11 cellular contexts compared by ENCODE assay signal in genomic region chr3:32951410-32951811, GRCh38. TPM values are rescaled to one million over a fixed set of nuclear protein-coding genes. Genes with fewer than 3 reads are reported as not detected.
A peak's percentile ranks its signal among the peaks of the same experiment; 100 is the strongest.
DNase-seq lines count a peak whose midpoint lies in the region; ATAC-seq, FAIRE-seq and TF ChIP-seq lines count a peak whose summit lies in the region.
"Had no signal": no experiment of that assay in that cellular context is flagged by ENCODE, and none has a peak within 500 bp of the region (broad histone marks: within the 10 kb centered on the region; RNA-seq: fewer than 3 reads in every experiment).

Gene CCR4 (plus strand): TSS chr3:32951644. CDS start chr3:32953423, 1,779 bp downstream.

- peak within 1 kb of the TSS; percentile 97 for H3K27ac Mint-ChIP-seq in activated T-cell treated with anti-CD3 and anti-CD28 coated beads, Interleukin-2, amount 50 U/mL, for 72 hours
- peak within 1 kb of the TSS in 8 of 9 donors; percentile 18 to 93 (median 76) for H3K27ac Mint-ChIP-seq in naive thymus-derived CD4-positive, alpha-beta T cell

- peaks cover 23% of the 10 kb centered on the region in 2 donors for H3K36me3 Mint-ChIP-seq in activated T-cell treated with anti-CD3 and anti-CD28 coated beads, Interleukin-2, amount 50 U/mL, for 72 hours (ENCODE audit: insufficient read depth in 2 of 2)
- H3K36me3 Mint-ChIP-seq in naive thymus-derived CD4-positive, alpha-beta T cell: peaks cover 0 to 14% (median 0%) of the 10 kb centered on the region in 5 donors

- no peaks in the 10 kb centered on the region for H3K79me2 ChIP-seq in HepG2 (ENCODE audit: insufficient read depth, low read length)

- TF ChIP-seq POLR2A in right lobe of liver (IDR thresholded peaks at IDR 0.05) (no peak), HepG2 (IDR thresholded peaks at IDR 0.05; ENCODE audit: insufficient read depth in 1 of 2, low read depth in 2 of 2, low read length in 2 of 2) (no peak)

- TF ChIP-seq CTCF in right lobe of liver (IDR thresholded peaks at IDR 0.05) (no peak), HepG2 (CRISPR knock-in tag; IDR thresholded peaks at IDR 0.05) (no peak)

- no peak for TF ChIP-seq RAD21 in HepG2 (CRISPR knock-in tag; IDR thresholded peaks at IDR 0.05)

- H3K27me3 ChIP-seq in right lobe of liver (no peaks in the 10 kb centered on the region), HepG2 (ENCODE audit: control insufficient read depth in 1 of 2, insufficient read depth in 2 of 2, low read length in 2 of 2) (no peaks in the 10 kb centered on the region)
- H3K27me3 ChIP-seq in naive thymus-derived CD4-positive, alpha-beta T cell (ENCODE audit: control insufficient read depth in 2 of 2, insufficient read depth in 2 of 2, low read length in 2 of 2): no peaks in the 10 kb centered on the region

- H3K4me1 ChIP-seq in right lobe of liver (no peaks in the 10 kb centered on the region), HepG2 (ENCODE audit: insufficient read depth, low read length) (peaks cover 14% of the 10 kb centered on the region; the same call in 1 of the 2 replicates)
- peaks cover 13 to 17% of the 10 kb centered on the region in 2 donors for H3K4me1 ChIP-seq in naive thymus-derived CD4-positive, alpha-beta T cell (ENCODE audit: control insufficient read depth in 2 of 2, insufficient read depth in 2 of 2, low read length in 2 of 2)

- no peak within 1 kb of the TSS for H2AFZ ChIP-seq in HepG2 (ENCODE audit: low read length)

- in situ Hi-C loops in HepG2 (cut with HindIII; ENCODE audit: extremely low pct_ligation_motif_present, low pct_unique_long_range_greater_than_20kb): loop anchor here (5.0 to 25.0 kb wide), 2 partner anchors 131 to 411 kb away; no protein-coding TSS in a partner anchor

- H3K9ac ChIP-seq in HepG2 (ENCODE audit: insufficient read depth, low read depth, low read length): no peak within 1 kb of the TSS

- CTCF ChIA-PET in HepG2 (lab: Yijun Ruan, JAX; ENCODE audit: low intra/inter-chr PET ratio, low total read pairs): no interaction called here
- CTCF ChIA-PET in naive thymus-derived CD4-positive, alpha-beta T cell (lab: Charles Lee): interaction anchor here (0.6 to 6.8 kb wide), 6 partner anchors 68 to 491 kb away, joined by 3 to 141 read pairs (median 4); no protein-coding TSS in a partner anchor

- intact Hi-C loops in right lobe of liver (cut with DNase I): loop anchor here (10.0 kb wide), 1 partner anchor 123 kb away; no protein-coding TSS in a partner anchor
- intact Hi-C loops in HepG2 (cut with micrococcal nuclease; ENCODE audit: unreplicated experiment): no loop called here
- intact Hi-C loops in naive thymus-derived CD4-positive, alpha-beta T cell (cut with micrococcal nuclease): loop anchor here (1.0 to 5.0 kb wide), 5 partner anchors 10 to 114 kb away; no protein-coding TSS in a partner anchor
- intact Hi-C loops in head of caudate nucleus (cut with DNase I): no loop called here

- POLR2A ChIA-PET in HepG2 (lab: Yijun Ruan, JAX): no interaction called here
- POLR2A ChIA-PET in naive thymus-derived CD4-positive, alpha-beta T cell (lab: Charles Lee): no interaction called here

- H3K9me3 ChIP-seq in right lobe of liver (no peaks in the 10 kb centered on the region), HepG2 (ENCODE audit: low read length) (no peaks in the 10 kb centered on the region)
- H3K9me3 ChIP-seq in naive thymus-derived CD4-positive, alpha-beta T cell (ENCODE audit: control insufficient read depth in 2 of 3, low read length in 3 of 3): no peaks in the 10 kb centered on the region

- no peak for FAIRE-seq in HepG2 (lab: Jason Lieb, UNC)
- FAIRE-seq: A204.1 had no signal

- TF ChIP-seq EP300 in HepG2 (IDR thresholded peaks at IDR 0.05; ENCODE audit: low read depth in 2 of 2, low read length in 2 of 2) (no peak), HepG2 (CRISPR knock-in tag; IDR thresholded peaks at IDR 0.05; ENCODE audit: borderline replicate concordance) (no peak)

- no TSS peak for BruUV-seq in HepG2 (replicated peaks; lab: Mats Ljungman, UMichigan)

- DNase-seq in right lobe of liver: no peak
- DNase-seq in HepG2 (ENCODE audit: low spot score): no peak
- peak; percentile 62 to 63 for DNase-seq in activated T-cell treated with anti-CD3 and anti-CD28 coated beads, Interleukin-2, amount 50 U/mL, for 72 hours
- DNase-seq in naive thymus-derived CD4-positive, alpha-beta T cell: peak; percentile 11 to 61 (median 44)
- no peak for DNase-seq in NCI-H345 (lab: John Stamatoyannopoulos, UW)
- no peak for DNase-seq in hepatic stellate cell (ENCODE audit: low spot score)
- no peak for DNase-seq in NCI-H1436 treated with DMSO at 0.1 percent for 48 hours (lab: John Stamatoyannopoulos, UW)
- DNase-seq in head of caudate nucleus: no peak
- DNase-seq: H7 had no signal

- peak within 1 kb of the TSS; percentile 79 to 96 for H3K4me3 Mint-ChIP-seq in activated T-cell treated with anti-CD3 and anti-CD28 coated beads, Interleukin-2, amount 50 U/mL, for 72 hours
- H3K4me3 Mint-ChIP-seq in naive thymus-derived CD4-positive, alpha-beta T cell: peak within 1 kb of the TSS; percentile 19 to 84 (median 65)

- 45% methylated on average over 9 of the region's 9 CpGs for WGBS in right lobe of liver (ENCODE audit: insufficient coverage, low coverage, low lambda C conversion rate, missing lambda C conversion rate)
- 59% methylated on average over 8 of the region's 9 CpGs for WGBS in HepG2 (ENCODE audit: low lambda C conversion rate)

- peaks cover 76% of the 10 kb centered on the region for H3K4me1 Mint-ChIP-seq in activated T-cell treated with anti-CD3 and anti-CD28 coated beads, Interleukin-2, amount 50 U/mL, for 72 hours (ENCODE audit: low read depth)
- peaks cover 8 to 62% (median 34%) of the 10 kb centered on the region in 7 donors for H3K4me1 Mint-ChIP-seq in naive thymus-derived CD4-positive, alpha-beta T cell

- H3K27ac ChIP-seq in right lobe of liver (no peak within 1 kb of the TSS), HepG2 (ENCODE audit: extremely low read length, insufficient read depth, low read length) (no peak within 1 kb of the TSS)
- H3K27ac ChIP-seq in naive thymus-derived CD4-positive, alpha-beta T cell (ENCODE audit: low read depth, low read length): peak within 1 kb of the TSS; percentile 16

- peaks cover 5% of the 10 kb centered on the region for H3K27me3 Mint-ChIP-seq in activated T-cell treated with anti-CD3 and anti-CD28 coated beads, Interleukin-2, amount 50 U/mL, for 72 hours (ENCODE audit: low read depth)
- H3K27me3 Mint-ChIP-seq in naive thymus-derived CD4-positive, alpha-beta T cell: no peaks in the 10 kb centered on the region

- H3K9me3 Mint-ChIP-seq in activated T-cell treated with anti-CD3 and anti-CD28 coated beads, Interleukin-2, amount 50 U/mL, for 72 hours: no peaks in the 10 kb centered on the region
- no peaks in the 10 kb centered on the region for H3K9me3 Mint-ChIP-seq in naive thymus-derived CD4-positive, alpha-beta T cell

- H3K4me2 ChIP-seq in HepG2 (ENCODE audit: low read depth, low read length): no peak within 1 kb of the TSS

- no peak within 1 kb of the TSS for H3K4me3 ChIP-seq in right lobe of liver
- no peak within 1 kb of the TSS for H3K4me3 ChIP-seq in HepG2 (replicated peaks in 1 of 3; ENCODE audit: insufficient read depth in 1 of 3, low read depth in 2 of 3, low read length in 3 of 3)
- H3K4me3 ChIP-seq in naive thymus-derived CD4-positive, alpha-beta T cell (ENCODE audit: low read length): peak within 1 kb of the TSS; percentile 51

- H3K36me3 ChIP-seq in right lobe of liver: no peaks in the 10 kb centered on the region
- H3K36me3 ChIP-seq in HepG2 (replicated peaks in 1 of 2; ENCODE audit: control insufficient read depth in 1 of 2, insufficient read depth in 2 of 2, low read length in 2 of 2): no peaks in the 10 kb centered on the region
- no peaks in the 10 kb centered on the region for H3K36me3 ChIP-seq in naive thymus-derived CD4-positive, alpha-beta T cell (ENCODE audit: control insufficient read depth in 2 of 3, insufficient read depth in 3 of 3, low read length in 3 of 3)

- H4K20me1 ChIP-seq in HepG2 (ENCODE audit: insufficient read depth, low read length): no peaks in the 10 kb centered on the region

- ATAC-seq in right lobe of liver (peak; percentile 28 to 59 (median 34)), HepG2 (no peak)
- peak; percentile 71 to 78 for ATAC-seq in activated T-cell treated with anti-CD3 and anti-CD28 coated beads, Interleukin-2, amount 50 U/mL, for 72 hours (replicated peaks in 1 of 2)
- peak; percentile 74 for ATAC-seq in naive thymus-derived CD4-positive, alpha-beta T cell

TF ChIP-seq in HepG2, 621 proteins besides CTCF, POLR2A, EP300 and RAD21 (continues in another document):
- TF ChIP-seq FOXA1 (IDR thresholded peaks at IDR 0.05) (no peak), FOXA1 (CRISPR knock-in tag; IDR thresholded peaks at IDR 0.05) (no peak), SMAD9 (CRISPR knock-in tag; IDR thresholded peaks at IDR 0.05) (no peak)

RNA-seq across cellular contexts. Expression of gene CCR4, which starts in this region (rescaled TPM):
- under 1 TPM; 0.06 to 0.23 (median 0.11) TPM for total RNA-seq in right lobe of liver
- 0.04 and 0.06 TPM in 2 replicates for total RNA-seq in HepG2 (2016; rRNA removed; fragmentation: Illumina TruSeq; extraction: Trizol)
- total RNA-seq in HepG2 (2016; cell fraction: cytosol; rRNA removed; fragmentation: Illumina TruSeq; extraction: Trizol; ENCODE audit: low read depth): not detected in 2 replicates
- 0.06 and 0.11 TPM in 2 replicates for total RNA-seq in HepG2 (2016; cell fraction: insoluble cytoplasmic fraction; rRNA removed; fragmentation: Illumina TruSeq; extraction: Trizol)
- total RNA-seq in HepG2 (2016; cell fraction: membrane; rRNA removed; fragmentation: Illumina TruSeq; extraction: Trizol): not detected in 2 replicates
- total RNA-seq in HepG2 (2016; cell fraction: nucleus; rRNA removed; fragmentation: Illumina TruSeq; extraction: Trizol): 0.16 TPM in 1 of 2 replicates, not detected in the other
- 0.05 TPM in 2 replicates for polyA plus RNA-seq in HepG2 (2011; rRNA removed)
- polyA plus RNA-seq in HepG2 (2011; cell fraction: cytosol; rRNA removed): 0.01 TPM in 1 of 2 replicates, not detected in the other
- polyA plus RNA-seq in HepG2 (2011; cell fraction: nucleus; rRNA removed): 0.05 and 0.06 TPM in 2 replicates
- not detected in 2 replicates for polyA plus RNA-seq in HepG2 (2012)
- polyA plus RNA-seq in HepG2 (2016; cell fraction: cytosol; fragmentation: Illumina TruSeq; extraction: Trizol; ENCODE audit: low read depth): not detected in 2 replicates
- not detected in 2 replicates for polyA plus RNA-seq in HepG2 (2016; cell fraction: insoluble cytoplasmic fraction; fragmentation: Illumina TruSeq; extraction: Trizol; ENCODE audit: low read depth)
- polyA plus RNA-seq in HepG2 (2016; cell fraction: membrane; fragmentation: Illumina TruSeq; extraction: Trizol; ENCODE audit: low read depth): not detected in 2 replicates
- 0.24 and 0.29 TPM in 2 replicates for polyA plus RNA-seq in HepG2 (2016; cell fraction: nucleus; fragmentation: Illumina TruSeq; extraction: Trizol; ENCODE audit: insufficient read depth, low read depth)
- polyA minus RNA-seq in HepG2 (2011; rRNA and poly(A)+ RNA removed; ENCODE audit: low replicate concordance): 0.05 and 0.16 TPM in 2 replicates
- polyA minus RNA-seq in HepG2 (2011; cell fraction: cytosol; rRNA and poly(A)+ RNA removed): not detected in 2 replicates
- polyA minus RNA-seq in HepG2 (2011; cell fraction: nucleus; rRNA and poly(A)+ RNA removed): 0.37 TPM in 1 of 2 replicates, not detected in the other
- total RNA-seq in activated T-cell treated with anti-CD3 and anti-CD28 coated beads, Interleukin-2, amount 50 U/mL, for 72 hours: 100 to 1,000 TPM in 1 of 2 donors, 10 to 100 TPM in 1; 56.3 to 112 TPM
- total RNA-seq in naive thymus-derived CD4-positive, alpha-beta T cell: 10 to 100 TPM in 2 of 5 experiments, 1 to 10 TPM in 3; 2.1 to 37.3 (median 2.5) TPM
- polyA plus RNA-seq in naive thymus-derived CD4-positive, alpha-beta T cell: under 1 TPM; 0.40 to 0.51 TPM
- total RNA-seq: fibroblast of villous mesenchyme, H7 had no signal

Comparison
In these comparisons a context has a peak if more than half of its experiments do, and no peak if none do; other contexts are left out.
1. intact Hi-C loops: an anchor here in right lobe of liver (10.0 kb wide) and naive thymus-derived CD4-positive, alpha-beta T cell (1.0 to 5.0 kb wide); none called in HepG2 and head of caudate nucleus.
2. Peak in ATAC-seq in right lobe of liver; RNA of the gene not detected or under 1 TPM.
3. DNase-seq: peak in activated T-cell treated with anti-CD3 and anti-CD28 coated beads, Interleukin-2, amount 50 U/mL, for 72 hours (2 of 2) and naive thymus-derived CD4-positive, alpha-beta T cell (9 of 9); none in right lobe of liver (0 of 3), HepG2 (single experiment), NCI-H345 (single experiment), hepatic stellate cell (single experiment), NCI-H1436 treated with DMSO at 0.1 percent for 48 hours (single experiment) and head of caudate nucleus (0 of 42).